ENCODE assay signal across 9 cellular contexts in the genomic region with DNA sequence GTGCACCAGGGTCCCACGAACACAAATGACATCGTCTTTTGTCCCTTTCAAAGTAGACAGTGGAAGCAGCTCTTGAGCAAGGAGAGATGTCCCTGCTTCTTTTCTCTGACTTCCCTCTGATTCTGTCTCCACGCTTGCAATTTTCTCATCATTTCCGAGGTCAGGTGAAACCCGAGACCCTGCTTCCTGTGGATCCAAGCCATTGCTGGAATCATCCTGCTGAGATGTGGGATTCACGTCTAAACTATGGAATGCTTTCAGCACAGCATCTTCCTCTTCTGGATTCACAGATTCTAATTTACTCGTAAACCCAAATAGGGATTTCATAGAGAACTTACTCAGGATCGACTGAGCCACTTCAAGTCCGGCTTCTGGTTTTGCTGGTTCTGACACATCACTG.
A peak's percentile ranks its signal among the peaks of the same experiment; 100 is the strongest.
DNase-seq lines count a peak whose midpoint lies in the region; ATAC-seq and TF ChIP-seq lines count a peak whose summit lies in the region.
"Had no signal": no experiment of that assay in that cellular context is flagged by ENCODE, and none has a peak within 500 bp of the region (broad histone marks: within the 10 kb centered on the region; RNA-seq: fewer than 3 reads in every experiment).

No MANE protein-coding gene starts in this region.

- H3K79me1 ChIP-seq in trophoblast cell (ENCODE audit: low read length), result peaks cover 8% of the 10 kb centered on the region

- no peak overlapping the region for H3K27ac Mint-ChIP-seq in Caco-2 (ENCODE audit: unreplicated experiment)

- no peak for TF ChIP-seq CTCF in Caco-2 (IDR thresholded peaks at IDR 0.05; ENCODE audit: insufficient read depth in 1 of 2, low read depth in 1 of 2, low read length in 1 of 2, severe bottlenecking in 1 of 2, unreplicated experiment in 1 of 2)
- no peak for TF ChIP-seq CTCF in epithelial cell of proximal tubule (conservative IDR thresholded peaks at IDR 0.05; ENCODE audit: low read depth, low read length)

- H3K4me1 ChIP-seq in Caco-2, result no peaks in the 10 kb centered on the region
- H3K4me1 ChIP-seq in trophoblast cell (ENCODE audit: control insufficient read depth in 1 of 2, insufficient read depth in 2 of 2, low read length in 2 of 2), result peaks cover 21 to 26% of the 10 kb centered on the region in 2 experiments

- DNase-seq in Caco-2 (no peak), NCI-H69 (lab: John Stamatoyannopoulos, UW) (peak; percentile 78), epithelial cell of proximal tubule (ENCODE audit: low read depth) (no peak), trophoblast cell (no peak), NCI-H1436 (lab: John Stamatoyannopoulos, UW) (no peak), G401 (ENCODE audit: low spot score) (no peak)
- DNase-seq: WERI-Rb-1 had no signal

- peak overlapping the region; percentile 54 for H3K27ac ChIP-seq in trophoblast cell (ENCODE audit: low read depth, low read length)
- H3K27ac ChIP-seq: WERI-Rb-1 had no signal

- H2BK5ac ChIP-seq in trophoblast cell (ENCODE audit: low read depth, low read length, poor library complexity), result peak overlapping the region; percentile 34

- intact Hi-C loops in Caco-2 (cut with micrococcal nuclease; ENCODE audit: unreplicated experiment), result no loop called here

- no peaks in the 10 kb centered on the region for H3K4me1 Mint-ChIP-seq in Caco-2 (ENCODE audit: low read depth, unreplicated experiment)

- no peak overlapping the region for H4K12ac ChIP-seq in trophoblast cell (ENCODE audit: low read depth, low read length)

- no peaks in the 10 kb centered on the region for H3K9me3 Mint-ChIP-seq in Caco-2 (ENCODE audit: unreplicated experiment)

- no TSS peak for BruUV-seq in Caco-2 (replicated peaks; lab: Mats Ljungman, UMichigan)

- H3K14ac ChIP-seq in trophoblast cell (ENCODE audit: low read length), result no peak overlapping the region

- ATAC-seq in GM18502 (IDR thresholded peaks at IDR 0.05; ENCODE audit: poor library complexity, unreplicated experiment), result no peak
- no peak for ATAC-seq in HG03039 (IDR thresholded peaks at IDR 0.05; ENCODE audit: unreplicated experiment)

- in situ Hi-C loops in G401 (cut with HindIII; ENCODE audit: low sequenced_read_pairs), result no loop called here

- H3K27me3 ChIP-seq in Caco-2 (replicated peaks; ENCODE audit: control insufficient read depth, insufficient read depth, low read length), result no peaks in the 10 kb centered on the region
- H3K27me3 ChIP-seq in trophoblast cell (ENCODE audit: insufficient read depth, low read length), result no peaks in the 10 kb centered on the region

- H3K36me3 ChIP-seq in Caco-2 (ENCODE audit: control insufficient read depth, insufficient read depth, low read length) (no peaks in the 10 kb centered on the region), trophoblast cell (ENCODE audit: control insufficient read depth in 1 of 2, insufficient read depth in 2 of 2, low read length in 2 of 2) (no peaks in the 10 kb centered on the region)
- H3K36me3 ChIP-seq: WERI-Rb-1 had no signal

- no peak overlapping the region for H3K4ac ChIP-seq in trophoblast cell (ENCODE audit: low read depth, low read length)

- H3K23ac ChIP-seq in trophoblast cell (ENCODE audit: low read length), result no peak overlapping the region

- peak overlapping the region; percentile 37 for H2BK12ac ChIP-seq in trophoblast cell (ENCODE audit: low read length)

- POLR2A ChIA-PET in Caco-2 (lab: Charles Lee), result no interaction called here

- H3K18ac ChIP-seq in trophoblast cell (ENCODE audit: low read length), result peak overlapping the region; percentile 46

- CTCF ChIA-PET in Caco-2 (lab: Charles Lee), result no interaction called here

- no peak overlapping the region for H3K9ac ChIP-seq in trophoblast cell (ENCODE audit: low read length)

- no peak overlapping the region for H4K91ac ChIP-seq in trophoblast cell (ENCODE audit: low read depth, low read length)

- H3K79me2 ChIP-seq in trophoblast cell (ENCODE audit: control insufficient read depth, insufficient read depth, low read length, poor library complexity), result no peaks in the 10 kb centered on the region

- peak overlapping the region; percentile 11 for H3K4me2 ChIP-seq in trophoblast cell (ENCODE audit: low read length)

- H2BK120ac ChIP-seq in trophoblast cell (ENCODE audit: insufficient read depth, low read length, poor library complexity), result no peak overlapping the region

- no peak overlapping the region for H2AFZ ChIP-seq in trophoblast cell (ENCODE audit: insufficient read depth, low read length, poor library complexity)

- H3K4me3 ChIP-seq in Caco-2 (ENCODE audit: low read depth, low read length) (no peak overlapping the region), epithelial cell of proximal tubule (ENCODE audit: low read depth, low read length) (peak overlapping the region; percentile 28), trophoblast cell (ENCODE audit: low read depth, low read length) (no peak overlapping the region)

- peak overlapping the region; percentile 44 for H3K4me3 Mint-ChIP-seq in Caco-2 (ENCODE audit: unreplicated experiment)

- H3K9me3 ChIP-seq in Caco-2 (no peaks in the 10 kb centered on the region), trophoblast cell (ENCODE audit: insufficient read depth, low read depth, low read length) (no peaks in the 10 kb centered on the region)

- no peak overlapping the region for H2AK5ac ChIP-seq in trophoblast cell (ENCODE audit: low read length)

- WGBS in trophoblast cell (ENCODE audit: extremely low coverage, insufficient coverage, insufficient read length), result no CpG with 5 or more reads among the region's 9 CpGs

- peaks cover 8% of the 10 kb centered on the region for H3K27me3 Mint-ChIP-seq in Caco-2 (ENCODE audit: insufficient read depth, unreplicated experiment)

- peak overlapping the region; percentile 22 for H4K8ac ChIP-seq in trophoblast cell (ENCODE audit: low read depth, low read length)

- no peaks in the 10 kb centered on the region for H3K36me3 Mint-ChIP-seq in Caco-2 (ENCODE audit: insufficient read depth, unreplicated experiment)
